In the genomic region with DNA sequence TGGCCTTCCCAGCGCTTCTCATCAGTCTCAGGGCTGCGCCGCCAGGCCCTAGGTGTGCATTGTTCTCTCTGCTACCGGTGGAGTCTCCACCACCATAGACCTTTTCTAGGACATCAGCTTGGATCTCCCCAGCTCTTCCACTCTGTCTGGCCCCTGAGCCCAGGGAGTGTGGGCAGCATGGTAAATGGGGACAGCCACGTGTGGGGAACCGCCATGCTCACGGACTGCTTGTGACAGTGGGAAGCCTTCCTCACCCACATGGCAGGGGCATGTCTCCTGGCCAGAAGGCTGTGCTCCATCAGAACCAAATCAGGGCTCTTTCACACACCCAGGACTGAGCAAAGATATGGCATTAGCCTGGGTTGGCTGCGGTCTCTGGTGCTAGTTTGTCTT, we compare ENCODE assay signal across 17 cellular contexts. TPM values are rescaled to one million over a fixed set of nuclear protein-coding genes. Genes with fewer than 3 reads are reported as not detected.
DNase-seq lines count a peak whose midpoint lies in the region; ATAC-seq and TF ChIP-seq lines count a peak whose summit lies in the region.
"Had no signal": no experiment of that assay in that cellular context is flagged by ENCODE, and none has a peak within 500 bp of the region (broad histone marks: within the 10 kb centered on the region; RNA-seq: fewer than 3 reads in every experiment).

No MANE protein-coding gene starts in this region.

- no peaks in the 10 kb centered on the region for H3K36me3 Mint-ChIP-seq in T-helper 17 cell (ENCODE audit: low read depth)
- H3K36me3 Mint-ChIP-seq: CD4-positive, alpha-beta memory T cell had no signal

- H3K4me2 ChIP-seq in smooth muscle cell, result no peak overlapping the region

- H3K27ac ChIP-seq in smooth muscle cell (ENCODE audit: low read depth), result no peak overlapping the region
- H3K27ac ChIP-seq: GM23248 had no signal

- DNase-seq in GM12865 (ENCODE audit: low read depth) (peak; percentile 0), T-helper 17 cell (no peak), left lobe of liver (ENCODE audit: low spot score) (peak; percentile 18), posterior vena cava (ENCODE audit: low spot score) (peak; percentile 49), NCI-H2196 (lab: John Stamatoyannopoulos, UW; ENCODE audit: unreplicated experiment) (no peak), smooth muscle cell (lab: John Stamatoyannopoulos, UW; ENCODE audit: unreplicated experiment) (no peak), superior temporal gyrus (ENCODE audit: extremely low spot score) (no peak)
- DNase-seq: CD4-positive, alpha-beta memory T cell; DMS79 treated with DMSO at 0.1 percent for 48 hours; GDM1; GM23248; MV-4-11; NCI-H1417 treated with DMSO at 0.1 percent for 48 hours; NCI-H2029; NCI-H524 had no signal

- 95% methylated on average over 8 of the region's 8 CpGs for WGBS in smooth muscle cell (ENCODE audit: low lambda C conversion rate)

- intact Hi-C loops in posterior vena cava (cut with DNase I), result no loop called here

- H3K27me3 Mint-ChIP-seq in T-helper 17 cell, result peaks cover 11% of the 10 kb centered on the region
- H3K27me3 Mint-ChIP-seq: B cell had no signal

- H4K20me1 ChIP-seq in smooth muscle cell (ENCODE audit: low read depth), result no peaks in the 10 kb centered on the region

- peak overlapping the region; percentile 54 for H3K27ac Mint-ChIP-seq in T-helper 17 cell
- H3K27ac Mint-ChIP-seq: B cell had no signal

- no peak overlapping the region for H3K4me3 Mint-ChIP-seq in T-helper 17 cell
- H3K4me3 Mint-ChIP-seq: B cell; CD4-positive, alpha-beta memory T cell had no signal

- H3K4me1 Mint-ChIP-seq in T-helper 17 cell, result no peaks in the 10 kb centered on the region
- H3K4me1 Mint-ChIP-seq: CD4-positive, alpha-beta memory T cell had no signal

- H3F3A ChIP-seq in smooth muscle cell (ENCODE audit: low read depth), result peaks cover 3% of the 10 kb centered on the region

- H3K4me1 ChIP-seq in smooth muscle cell (ENCODE audit: low read depth), result no peaks in the 10 kb centered on the region

- H3K9me3 ChIP-seq in T-helper 17 cell (ENCODE audit: control insufficient read depth, low read length, poor library complexity, severe bottlenecking) (no peaks in the 10 kb centered on the region), smooth muscle cell (replicated peaks; ENCODE audit: low read depth) (no peaks in the 10 kb centered on the region)

- no peak for ATAC-seq in T-helper 17 cell
- no peak for ATAC-seq in left lobe of liver

- no peaks in the 10 kb centered on the region for H3K79me2 ChIP-seq in smooth muscle cell (ENCODE audit: low read depth)

- H2AFZ ChIP-seq in smooth muscle cell (ENCODE audit: low read depth), result no peak overlapping the region
- H2AFZ ChIP-seq: GM23248 had no signal

- no peaks in the 10 kb centered on the region for H3K36me3 ChIP-seq in smooth muscle cell (ENCODE audit: low read depth)

- no peak overlapping the region for H3K9ac ChIP-seq in smooth muscle cell (ENCODE audit: low read depth)
- H3K9ac ChIP-seq: GM23248 had no signal

- TF ChIP-seq CTCF in GM12865 (IDR thresholded peaks at IDR 0.05; ENCODE audit: insufficient read depth, low read depth, low read length, missing control alignments) (no peak), smooth muscle cell (IDR thresholded peaks at IDR 0.05; ENCODE audit: borderline replicate concordance, insufficient read depth, poor library complexity, severe bottlenecking) (no peak)

- no peaks in the 10 kb centered on the region for H3K27me3 ChIP-seq in smooth muscle cell (ENCODE audit: low read depth)

- no peak overlapping the region for H3K4me3 ChIP-seq in GM12865 (ENCODE audit: low read depth, low read length)
- no peak overlapping the region for H3K4me3 ChIP-seq in smooth muscle cell
- H3K4me3 ChIP-seq: GM23248 had no signal

RNA-seq across cellular contexts. Expression of a gene that starts 51.3 kb away (rescaled TPM):
- total RNA-seq in T-helper 17 cell, result 1 to 10 TPM in 1 of 2 donors, not detected in 1; 1.1 TPM
- not detected for total RNA-seq in left lobe of liver
- total RNA-seq in posterior vena cava, result not detected
- total RNA-seq in smooth muscle cell, result not detected in 2 replicates
- polyA plus RNA-seq in smooth muscle cell, result not detected in 2 replicates
- total RNA-seq: CD4-positive, alpha-beta memory T cell; GM23248; HT1080 had no signal
- polyA plus RNA-seq: GM23248 had no signal

Comparison
In these comparisons a context has a peak if more than half of its experiments do, and no peak if none do; other contexts are left out.
1. DNase-seq: peak in GM12865 (single experiment), left lobe of liver (single experiment) and posterior vena cava (single experiment); none in T-helper 17 cell (0 of 3), NCI-H2196 (single experiment), smooth muscle cell (single experiment) and superior temporal gyrus (single experiment).